Comparison of ENCODE assay signal across 8 cellular contexts in genomic region chr9:135961811-135962695, GRCh38. TPM values are rescaled to one million over a fixed set of nuclear protein-coding genes. Genes with fewer than 3 reads are reported as not detected.
DNase-seq lines count a peak whose midpoint lies in the region; ATAC-seq and TF ChIP-seq lines count a peak whose summit lies in the region.

No MANE protein-coding gene starts in this region.

- peak overlapping the region; percentile 90 for H3K4me3 Mint-ChIP-seq in glutamatergic neuron (ENCODE audit: unreplicated experiment)

- ATAC-seq in HG03280 (IDR thresholded peaks at IDR 0.05; ENCODE audit: unreplicated experiment) (no peak), HG03196 (IDR thresholded peaks at IDR 0.05; ENCODE audit: unreplicated experiment) (no peak)

- H3K4me1 ChIP-seq in A673 (ENCODE audit: insufficient read depth, low read length, poor library complexity, severe bottlenecking) (peaks cover 20% of the 10 kb centered on the region), ES-I3 (ENCODE audit: insufficient read depth, low read length) (peaks cover 11% of the 10 kb centered on the region; the same call in 1 of the 2 replicates), SK-N-SH (ENCODE audit: control insufficient read depth in 1 of 2, insufficient read depth in 2 of 2, low read depth in 1 of 2, low read length in 1 of 2) (peaks cover 0 to 30% of the 10 kb centered on the region in 2 experiments; a peak in 2 of 4 replicates)

- TF ChIP-seq EP300 in SK-N-SH (IDR thresholded peaks at IDR 0.05; ENCODE audit: borderline replicate concordance in 1 of 2, low read depth in 1 of 2, low read length in 1 of 2) = no peak

- peaks cover 38% of the 10 kb centered on the region for H3K79me2 ChIP-seq in SK-N-SH (ENCODE audit: insufficient read depth)

- TSS peak; percentile 90 for BruUV-seq in A673 (replicated peaks; lab: Mats Ljungman, UMichigan)

- no peaks in the 10 kb centered on the region for H3K36me3 Mint-ChIP-seq in glutamatergic neuron (ENCODE audit: unreplicated experiment)

- H3K9ac ChIP-seq in ES-I3 (ENCODE audit: low read depth, low read length) (peak overlapping the region; percentile 53), SK-N-SH (no peak overlapping the region)

- H3F3A ChIP-seq in SK-N-SH (replicated peaks; ENCODE audit: insufficient read depth) = no peaks in the 10 kb centered on the region

- POLR2A ChIA-PET in A673 (lab: Charles Lee; ENCODE audit: low non-redundant PET) = interaction anchor here (0.6 kb wide), 1 partner anchor 125 kb away, joined by 4 read pairs; no protein-coding TSS in a partner anchor
- POLR2A ChIA-PET in SK-N-SH (lab: Yijun Ruan, JAX) = interaction anchor here (1.2 kb wide), 1 partner anchor 17 kb away, joined by 3 read pairs; no protein-coding TSS in a partner anchor

- intact Hi-C loops in A673 (cut with micrococcal nuclease; ENCODE audit: unreplicated experiment) = loop anchor here (10.0 kb wide), 1 partner anchor 263 kb away; no protein-coding TSS in a partner anchor

- peaks cover 1% of the 10 kb centered on the region for H3K9me3 Mint-ChIP-seq in glutamatergic neuron (ENCODE audit: unreplicated experiment)

- peaks cover 12% of the 10 kb centered on the region for H3K4me1 Mint-ChIP-seq in glutamatergic neuron (ENCODE audit: low read depth, unreplicated experiment)

- no peak overlapping the region for H3K27ac Mint-ChIP-seq in glutamatergic neuron (ENCODE audit: unreplicated experiment)

- peak overlapping the region; percentile 92 for H2AFZ ChIP-seq in SK-N-SH (ENCODE audit: low read depth)

- peak overlapping the region; percentile 77 for H3K4me3 ChIP-seq in A673 (ENCODE audit: low read depth, low read length, poor library complexity, severe bottlenecking)
- H3K4me3 ChIP-seq in SK-N-SH (ENCODE audit: low read depth in 2 of 2, low read length in 1 of 2) = peak overlapping the region; percentile 37 to 90

- H3K4me2 ChIP-seq in SK-N-SH = peak overlapping the region; percentile 67

- H3K9me3 ChIP-seq in A673 (ENCODE audit: low read depth, low read length, poor library complexity, severe bottlenecking) = no peaks in the 10 kb centered on the region
- H3K9me3 ChIP-seq in ES-I3 (ENCODE audit: control insufficient read depth, insufficient read depth, low read length) = no peaks in the 10 kb centered on the region
- H3K9me3 ChIP-seq in SK-N-SH = no peaks in the 10 kb centered on the region

- no peak for TF ChIP-seq RAD21 in SK-N-SH (IDR thresholded peaks at IDR 0.05; ENCODE audit: low read length)

- CTCF ChIA-PET in A673 (lab: Charles Lee) (interaction anchor here (0.6 to 1.5 kb wide), 4 partner anchors 55 to 208 kb away, joined by 3 to 8 read pairs (median 3); partner anchors contain the start of gene CAMSAP1), SK-N-SH (lab: Yijun Ruan, JAX) (interaction anchor here (0.7 to 11.3 kb wide), 4 partner anchors 8 to 176 kb away, joined by 3 to 174 read pairs (median 4); no protein-coding TSS in a partner anchor)

- H4K20me1 ChIP-seq in SK-N-SH (ENCODE audit: insufficient read depth) = peaks cover 22% of the 10 kb centered on the region

- no peaks in the 10 kb centered on the region for H3K9me2 ChIP-seq in SK-N-SH

- 28% methylated on average over 15 of the region's 15 CpGs for WGBS in SK-N-SH (ENCODE audit: low lambda C conversion rate)

- H3K27ac ChIP-seq in A673 (ENCODE audit: low read depth, low read length, poor library complexity, severe bottlenecking) = peak overlapping the region; percentile 60
- H3K27ac ChIP-seq in SK-N-SH (ENCODE audit: low read depth in 2 of 2, low read length in 1 of 2) = peak overlapping the region in 1 of 2 experiments; percentile 55; a peak in 1 of 4 replicates

- TF ChIP-seq CTCF in A673 (conservative IDR thresholded peaks at IDR 0.05; ENCODE audit: low read depth, low read length) (no peak), SK-N-SH (IDR thresholded peaks at IDR 0.05) (no peak), glutamatergic neuron (IDR thresholded peaks at IDR 0.05; ENCODE audit: partially characterized antibody, unreplicated experiment) (no peak)

- H3K27me3 ChIP-seq in A673 (replicated peaks; ENCODE audit: insufficient read depth, low read depth, low read length, poor library complexity) = no peaks in the 10 kb centered on the region
- no peaks in the 10 kb centered on the region for H3K27me3 ChIP-seq in SK-N-SH (ENCODE audit: insufficient read depth)

- DNase-seq in A673 (ENCODE audit: low spot score) (no peak), SK-N-SH (peak; percentile 55), glutamatergic neuron (no peak), NCI-H2029 (lab: John Stamatoyannopoulos, UW) (no peak), amygdala (lab: John Stamatoyannopoulos, UW) (no peak)

- H3K27me3 Mint-ChIP-seq in glutamatergic neuron (ENCODE audit: unreplicated experiment) = peaks cover 9% of the 10 kb centered on the region

- H3K36me3 ChIP-seq in A673 (ENCODE audit: insufficient read depth, low read length, poor library complexity, severe bottlenecking) = no peaks in the 10 kb centered on the region
- H3K36me3 ChIP-seq in ES-I3 (ENCODE audit: insufficient read depth, low read length) = no peaks in the 10 kb centered on the region
- H3K36me3 ChIP-seq in SK-N-SH (replicated peaks in 1 of 2; ENCODE audit: control insufficient read depth in 1 of 2, insufficient read depth in 2 of 2, low read length in 1 of 2) = no peaks in the 10 kb centered on the region

TF ChIP-seq in SK-N-SH, 30 proteins besides CTCF, POLR2A, EP300 and RAD21:
- TF ChIP-seq PBX3 (IDR thresholded peaks at IDR 0.05) = no peak
- TF ChIP-seq ELF1 (IDR thresholded peaks at IDR 0.05) = no peak
- TF ChIP-seq RFX5 (IDR thresholded peaks at IDR 0.05; ENCODE audit: low read length) = no peak
- TF ChIP-seq RXRA (IDR thresholded peaks at IDR 0.05; ENCODE audit: borderline replicate concordance, low read depth) = no peak
- TF ChIP-seq IRF3 (IDR thresholded peaks at IDR 0.05; ENCODE audit: low read depth, low read length) = no peak
TF ChIP-seq in SK-N-SH: peak in this region for 0.

RNA-seq across cellular contexts. Expression of gene UBAC1, which starts 0.9 kb away (rescaled TPM):
- total RNA-seq in A673 (2021) = 58.2 and 63.8 TPM in 2 replicates
- 67.7 and 69.3 TPM in 2 replicates for polyA plus RNA-seq in SK-N-SH (2012; rRNA removed)
- polyA plus RNA-seq in SK-N-SH (2012; cell fraction: cytosol; rRNA removed) = 54.5 and 61.1 TPM in 2 replicates
- 115 and 123 TPM in 2 replicates for polyA plus RNA-seq in SK-N-SH (2012; cell fraction: nucleus; rRNA removed)
- total RNA-seq in glutamatergic neuron (ENCODE audit: unreplicated experiment) = 48.4 TPM

RNA-seq across cellular contexts. Expression of gene CAMSAP1, which starts 54.7 kb away (rescaled TPM):
- total RNA-seq in A673 (2021) = 51.0 and 52.3 TPM in 2 replicates
- polyA plus RNA-seq in SK-N-SH (2012; rRNA removed) = 6.2 and 8.9 TPM in 2 replicates
- polyA plus RNA-seq in SK-N-SH (2012; cell fraction: cytosol; rRNA removed) = 6.8 and 7.3 TPM in 2 replicates
- 9.8 and 10.4 TPM in 2 replicates for polyA plus RNA-seq in SK-N-SH (2012; cell fraction: nucleus; rRNA removed)
- total RNA-seq in glutamatergic neuron (ENCODE audit: unreplicated experiment) = 150 TPM
